8 cellular contexts compared by ENCODE assay signal in the genomic region with DNA sequence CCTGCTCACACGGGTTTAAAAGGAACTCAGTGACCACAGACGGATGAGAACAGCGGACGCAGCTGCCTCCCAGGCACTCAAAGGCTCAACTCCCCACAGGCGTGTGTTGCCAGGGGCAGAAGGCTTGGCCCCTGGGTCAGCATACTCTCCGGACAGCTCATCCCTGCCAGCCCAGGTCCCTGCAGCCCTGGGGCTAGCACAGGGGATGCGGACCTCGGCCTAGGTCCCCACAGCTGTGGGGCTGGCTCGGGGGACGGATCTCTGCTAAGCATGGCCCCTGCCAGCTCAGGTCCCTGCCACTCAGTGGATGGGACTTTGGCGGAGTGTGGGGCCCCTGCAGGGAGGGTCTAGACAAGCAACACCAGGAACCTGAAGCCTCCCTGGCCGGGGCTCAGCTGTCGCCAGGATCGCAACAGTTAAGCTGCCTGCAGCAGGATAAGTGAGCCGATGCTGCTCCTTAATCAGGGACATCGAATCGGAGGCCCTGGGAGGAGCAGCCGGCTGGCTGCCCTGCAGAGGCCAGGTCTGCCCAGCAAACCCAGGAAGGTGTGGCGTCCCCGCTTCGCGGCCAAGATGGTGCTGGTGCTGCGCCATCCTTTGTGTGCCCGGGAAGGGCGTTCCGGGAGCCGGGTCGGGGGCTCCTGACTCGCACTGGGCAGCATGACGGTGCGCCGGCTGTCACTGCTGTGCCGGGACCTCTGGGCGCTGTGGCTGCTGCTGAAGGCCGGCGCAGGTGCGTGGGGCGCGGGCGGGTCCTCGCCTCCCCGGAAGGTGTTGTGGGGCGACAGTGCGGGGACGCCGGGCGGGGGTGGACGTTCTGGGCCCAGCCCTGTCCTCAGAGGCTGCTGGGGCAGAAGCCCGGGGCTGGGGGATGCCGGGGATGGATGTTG. TPM values are rescaled to one million over a fixed set of nuclear protein-coding genes. Genes with fewer than 3 reads are reported as not detected.
DNase-seq lines count a peak whose midpoint lies in the region; ATAC-seq, FAIRE-seq and TF ChIP-seq lines count a peak whose summit lies in the region.

No MANE protein-coding gene starts in this region.

- H3K9me3 ChIP-seq in H1 (ENCODE audit: insufficient read depth in 2 of 2, low read depth in 1 of 2, low read length in 1 of 2), result no peaks in the 10 kb centered on the region
- H3K9me3 ChIP-seq in neural progenitor cell (ENCODE audit: low read depth), result no peaks in the 10 kb centered on the region

- H3K14ac ChIP-seq in H1 (ENCODE audit: insufficient read length), result no peak overlapping the region

- H2BK15ac ChIP-seq in H1 (ENCODE audit: low read length), result no peak overlapping the region

- TF ChIP-seq RAD21 in H1 (IDR thresholded peaks at IDR 0.05 in 1 of 2, conservative IDR thresholded peaks at IDR 0.05 in 1 of 2; ENCODE audit: low read depth in 2 of 2, low read length in 2 of 2), result no peak

- H3K27me3 ChIP-seq in H1 (replicated peaks in 1 of 4; ENCODE audit: control insufficient read depth in 3 of 4, extremely low read depth in 1 of 4, insufficient read depth in 3 of 4, low read length in 3 of 4) (no peaks in the 10 kb centered on the region), neural progenitor cell (no peaks in the 10 kb centered on the region)

- ATAC-seq in HG03469 (IDR thresholded peaks at IDR 0.05; ENCODE audit: unreplicated experiment), result no peak

- no peak overlapping the region for H3K56ac ChIP-seq in H1 (replicated peaks; ENCODE audit: insufficient read length, low read depth, low read length)

- peaks cover 17% of the 10 kb centered on the region for H3F3A ChIP-seq in neural progenitor cell (ENCODE audit: low read depth)

- no peak for FAIRE-seq in H1 (lab: Jason Lieb, UNC)

- no peaks in the 10 kb centered on the region for H3K9me3 Mint-ChIP-seq in neural progenitor cell

- TF ChIP-seq EP300 in H1 (IDR thresholded peaks at IDR 0.05; ENCODE audit: borderline replicate concordance in 1 of 2, low read depth in 2 of 2, low read length in 2 of 2), result no peak

- no peak for TF ChIP-seq POLR2A in H1 (IDR thresholded peaks at IDR 0.05; ENCODE audit: control extremely low read depth in 1 of 2, low read depth in 2 of 2, low read length in 2 of 2)
- no peak for TF ChIP-seq POLR2A in erythroblast (IDR thresholded peaks at IDR 0.05; ENCODE audit: low read length)

- H3K4me1 ChIP-seq in H1 (replicated peaks in 1 of 4; ENCODE audit: control insufficient read depth in 3 of 4, insufficient read depth in 4 of 4, low read length in 3 of 4), result peaks cover 0 to 4% (median 1%) of the 10 kb centered on the region in 4 experiments; a peak in 1 of 7 replicates
- peaks cover 23% of the 10 kb centered on the region for H3K4me1 ChIP-seq in neural progenitor cell

- no peak overlapping the region for H3K23ac ChIP-seq in H1 (ENCODE audit: insufficient read length)

- H3K36me3 Mint-ChIP-seq in neural progenitor cell, result peaks cover 10% of the 10 kb centered on the region

- peak overlapping the region; percentile 87 for H4K8ac ChIP-seq in H1 (ENCODE audit: extremely low read depth, insufficient read depth, low read length)

- DNase-seq in DMS153 (lab: John Stamatoyannopoulos, UW) (peak; percentile 89), NCI-H2107 treated with DMSO at 0.1 percent for 48 hours (lab: John Stamatoyannopoulos, UW; ENCODE audit: unreplicated experiment) (peak; percentile 71), H1 (ENCODE audit: low read depth in 1 of 2, low spot score in 2 of 2) (no peak), neural progenitor cell (ENCODE audit: low spot score) (peak; percentile 84), erythroblast (lab: John Stamatoyannopoulos, UW) (no peak), putamen (ENCODE audit: low spot score) (no peak), glomerular visceral epithelial cell (ENCODE audit: extremely low spot score) (no peak)

- peak overlapping the region; percentile 57 for H3K27ac Mint-ChIP-seq in neural progenitor cell

- no peaks in the 10 kb centered on the region for H3K23me2 ChIP-seq in H1 (ENCODE audit: low read depth, low read length)

- H3K27me3 Mint-ChIP-seq in neural progenitor cell (ENCODE audit: insufficient read depth, low read depth), result peaks cover 12% of the 10 kb centered on the region

- TF ChIP-seq CTCF in H1 (IDR thresholded peaks at IDR 0.05; ENCODE audit: control extremely low read depth in 1 of 3, insufficient read depth in 1 of 3, low read depth in 1 of 3, low read length in 3 of 3) (no peak), neural progenitor cell (IDR thresholded peaks at IDR 0.05) (no peak)

- H3K4me1 Mint-ChIP-seq in neural progenitor cell, result peaks cover 45% of the 10 kb centered on the region

- H3K79me2 ChIP-seq in H1 (ENCODE audit: control insufficient read depth in 1 of 2, insufficient read depth in 2 of 2, low read length in 2 of 2), result no peaks in the 10 kb centered on the region; a peak in 1 of 4 replicates
- peaks cover 20% of the 10 kb centered on the region for H3K79me2 ChIP-seq in neural progenitor cell (ENCODE audit: low read depth)

- H4K91ac ChIP-seq in H1 (replicated peaks; ENCODE audit: insufficient read length, low read length), result no peak overlapping the region

- H3K4me3 Mint-ChIP-seq in neural progenitor cell, result peak overlapping the region; percentile 69

- H2BK120ac ChIP-seq in H1 (replicated peaks; ENCODE audit: low read depth, low read length), result no peak overlapping the region

- H3K4ac ChIP-seq in H1 (replicated peaks; ENCODE audit: insufficient read length, low read depth, low read length), result no peak overlapping the region

- no peaks in the 10 kb centered on the region for H3K36me3 ChIP-seq in H1 (ENCODE audit: control insufficient read depth in 2 of 4, insufficient read depth in 4 of 4, low read length in 3 of 4)
- H3K36me3 ChIP-seq in neural progenitor cell, result no peaks in the 10 kb centered on the region

- H3K9ac ChIP-seq in H1 (replicated peaks in 1 of 4; ENCODE audit: extremely low read depth in 1 of 4, low read depth in 3 of 4, low read length in 3 of 4), result no peak overlapping the region
- H3K9ac ChIP-seq in neural progenitor cell, result no peak overlapping the region

- H2BK20ac ChIP-seq in H1 (ENCODE audit: low read length), result no peak overlapping the region

- H2AFZ ChIP-seq in H1 (ENCODE audit: low read length), result no peak overlapping the region
- H2AFZ ChIP-seq in neural progenitor cell (replicated peaks), result no peak overlapping the region

- peaks cover 5% of the 10 kb centered on the region; the same call in 1 of the 2 replicates for H3K79me1 ChIP-seq in H1 (ENCODE audit: low read depth, low read length)

- H4K20me1 ChIP-seq in H1 (replicated peaks in 1 of 2; ENCODE audit: control insufficient read depth in 1 of 2, insufficient read depth in 2 of 2, low read length in 2 of 2) (peaks cover 0 to 8% of the 10 kb centered on the region in 2 experiments), neural progenitor cell (ENCODE audit: low read depth) (peaks cover 59% of the 10 kb centered on the region)

- WGBS in H1 (ENCODE audit: extremely low coverage in 1 of 2, insufficient coverage in 1 of 2, insufficient read length in 1 of 2, insufficient replicate concordance in 2 of 2, low coverage in 1 of 2, low lambda C conversion rate in 2 of 2, missing lambda C conversion rate in 1 of 2), 2 experiments, result 88% methylated on average over 34 of the region's 50 CpGs; no CpG with 5 or more reads in 1 of the 2 experiments

- H2BK5ac ChIP-seq in H1 (ENCODE audit: low read depth, low read length), result 0 out of 2 replicates have a peak overlapping the region, but pooled peaks have one; percentile 35

- no peak overlapping the region for H3K27ac ChIP-seq in H1 (ENCODE audit: low read depth, low read length)
- peak overlapping the region; percentile 81 for H3K27ac ChIP-seq in neural progenitor cell

- POLR2A ChIA-PET in H1 (lab: Charles Lee; ENCODE audit: partially characterized antibody), result interaction anchor here (1.1 kb wide), 1 partner anchor 9 kb away, joined by 3 read pairs; no protein-coding TSS in a partner anchor

- no peak overlapping the region for H2AK5ac ChIP-seq in H1 (ENCODE audit: low read depth, low read length)

- CTCF ChIA-PET in H1 (lab: Charles Lee; ENCODE audit: partially characterized antibody), result interaction anchor here (0.7 to 2.3 kb wide), 18 partner anchors 11 to 103 kb away, joined by 3 to 15 read pairs (median 4); a partner anchor contains a TSS

- H3K4me3 ChIP-seq in H1 (ENCODE audit: extremely low read depth in 1 of 4, insufficient read depth in 2 of 4, low read depth in 3 of 4, low read length in 4 of 4) (no peak overlapping the region), neural progenitor cell (peak overlapping the region; percentile 14)

- no peak overlapping the region for H4K5ac ChIP-seq in H1 (ENCODE audit: insufficient read length, low read depth, low read length)

- H2BK12ac ChIP-seq in H1 (ENCODE audit: low read depth, low read length), result no peak overlapping the region

- H3K4me2 ChIP-seq in H1 (ENCODE audit: insufficient read depth in 1 of 2, low read depth in 2 of 2, low read length in 2 of 2), result no peak overlapping the region
- H3K4me2 ChIP-seq in neural progenitor cell, result peak overlapping the region; percentile 68

- H3K18ac ChIP-seq in H1 (ENCODE audit: extremely low read depth, low read length), result no peak overlapping the region; the same call in 1 of the 2 replicates

TF ChIP-seq in H1, 55 proteins besides CTCF, POLR2A, EP300 and RAD21:
- no peak for TF ChIP-seq TCF12 (IDR thresholded peaks at IDR 0.05; ENCODE audit: low read depth, low read length)
- TF ChIP-seq SUZ12 (IDR thresholded peaks at IDR 0.05; ENCODE audit: low read length), result no peak
- TF ChIP-seq CHD2 (IDR thresholded peaks at IDR 0.05; ENCODE audit: low read length), result no peak
- TF ChIP-seq POLR2AphosphoS5 (IDR thresholded peaks at IDR 0.05; ENCODE audit: low read depth, low read length), result no peak
- no peak for TF ChIP-seq CTBP2 (IDR thresholded peaks at IDR 0.05; ENCODE audit: borderline replicate concordance, insufficient read depth, insufficient read length, low read length)
- TF ChIP-seq SIN3A (conservative IDR thresholded peaks at IDR 0.05 in 1 of 2, IDR thresholded peaks at IDR 0.05 in 1 of 2; ENCODE audit: low read depth in 1 of 2, low read length in 2 of 2), result no peak

RNA-seq across cellular contexts. Expression of a gene that starts 32.5 kb away (rescaled TPM):
- total RNA-seq in H1 (2021; fragmentation: NEBNext Ultra II Directional; extraction: Animal tissue kit (Norgen Biotek cat#: 25700)), result 22.9 and 24.4 TPM in 2 replicates
- 10.1 and 15.9 TPM in 2 replicates for polyA plus RNA-seq in H1 (2011; rRNA removed)
- 13.8 TPM for polyA plus RNA-seq in H1 (2011; cell fraction: cytosol; rRNA removed)
- polyA plus RNA-seq in H1 (2011; cell fraction: nucleus; rRNA removed), result 82.6 TPM
- polyA plus RNA-seq in H1 (2012, experiment 1 of 2), result 16.2 to 22.1 TPM (median 19.9 TPM) in 4 replicates
- 10.5 TPM for polyA plus RNA-seq in H1 (2012, experiment 2 of 2)
- polyA plus RNA-seq in H1 (2013, experiment 1 of 2), result 10.9 TPM
- 11.8 TPM for polyA plus RNA-seq in H1 (2013, experiment 2 of 2)
- polyA minus RNA-seq in H1 (2011; rRNA and poly(A)+ RNA removed), result 16.6 and 19.1 TPM in 2 replicates
- polyA minus RNA-seq in H1 (2011; cell fraction: cytosol; rRNA and poly(A)+ RNA removed), result 18.4 TPM
- polyA minus RNA-seq in H1 (2011; cell fraction: nucleus; rRNA and poly(A)+ RNA removed), result 40.8 TPM
- 40.4 and 59.2 TPM in 2 replicates for total RNA-seq in neural progenitor cell (ENCODE audit: low replicate concordance)

Comparison
In these comparisons a context has a peak if more than half of its experiments do, and no peak if none do; other contexts are left out.
1. DNase-seq: peak in DMS153 (single experiment), NCI-H2107 treated with DMSO at 0.1 percent for 48 hours (single experiment) and neural progenitor cell (single experiment); none in H1 (0 of 2), erythroblast (0 of 2), putamen (single experiment) and glomerular visceral epithelial cell (single experiment).